8 cellular contexts compared by ENCODE assay signal in the genomic region with DNA sequence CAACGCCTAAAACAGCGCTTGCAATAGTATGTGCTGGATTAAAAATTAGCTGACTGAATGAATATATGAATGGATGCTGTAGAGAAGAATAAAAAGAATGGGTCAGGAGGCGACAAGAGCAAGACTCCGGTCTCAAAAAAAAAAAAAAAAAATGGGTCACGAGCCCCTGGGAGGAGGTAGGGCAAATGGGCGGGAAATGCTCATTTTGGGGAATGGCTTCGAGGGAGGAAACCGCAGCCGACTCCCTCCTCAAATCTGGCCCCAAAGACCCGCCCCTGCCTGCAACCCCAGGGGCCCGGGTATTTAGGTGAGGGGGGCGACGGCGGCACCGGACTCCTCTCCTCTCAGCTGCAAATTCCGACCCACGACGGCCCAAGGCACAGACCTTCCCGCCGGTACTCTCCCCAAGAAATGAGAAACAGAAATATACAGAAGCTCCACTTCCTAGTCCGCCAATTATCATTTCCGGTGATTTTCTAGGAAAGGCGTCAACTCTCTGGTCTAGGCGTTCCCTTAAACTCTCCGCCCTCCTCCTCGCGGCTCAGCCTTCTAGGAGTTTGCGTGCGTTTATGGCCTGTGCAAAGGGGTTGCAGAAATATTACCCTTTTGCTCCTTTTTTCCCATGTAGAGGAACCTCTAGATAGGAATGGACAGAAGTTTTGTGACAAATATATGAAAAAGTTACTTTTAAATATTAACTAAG. TPM values are rescaled to one million over a fixed set of nuclear protein-coding genes. Genes with fewer than 3 reads are reported as not detected.
DNase-seq lines count a peak whose midpoint lies in the region; ATAC-seq, FAIRE-seq and TF ChIP-seq lines count a peak whose summit lies in the region.

TSS of gene ZNF311 (minus strand) at position 133 of the 703 bp plus-strand sequence. CDS start 1,361 bp downstream, outside the sequence.

- peak within 1 kb of the TSS; percentile 58 for H3K4me3 ChIP-seq in vagina

- H3K27ac ChIP-seq in CD4-positive, alpha-beta T cell (ENCODE audit: low read depth, low read length), result no peak within 1 kb of the TSS
- H3K27ac ChIP-seq in vagina, result peak within 1 kb of the TSS; percentile 60

- no peaks in the 10 kb centered on the region for H3K27me3 ChIP-seq in CD4-positive, alpha-beta T cell (ENCODE audit: control insufficient read depth, insufficient read depth, low read length)
- H3K27me3 ChIP-seq in vagina, result no peaks in the 10 kb centered on the region

- FAIRE-seq in GM12892 (lab: Jason Lieb, UNC), result no peak

- H3K4me1 Mint-ChIP-seq in CD4-positive, alpha-beta T cell (ENCODE audit: low read depth), result peaks cover 16% of the 10 kb centered on the region
- peaks cover 27% of the 10 kb centered on the region for H3K4me1 Mint-ChIP-seq in activated CD4-positive, alpha-beta memory T cell treated with anti-CD3 and anti-CD28 coated beads, Interleukin-2, amount 10 ng/mL, durations not matched to agents 7 days and 5 days
- H3K4me1 Mint-ChIP-seq in naive thymus-derived CD8-positive, alpha-beta T cell, result peaks cover 8 to 20% (median 13%) of the 10 kb centered on the region in 4 donors

- no peak for TF ChIP-seq CTCF in CD4-positive, alpha-beta T cell (IDR thresholded peaks at IDR 0.05)
- TF ChIP-seq CTCF in vagina (IDR thresholded peaks at IDR 0.05), result no peak

- H3K27ac Mint-ChIP-seq in CD4-positive, alpha-beta T cell, result peak within 1 kb of the TSS; percentile 25
- H3K27ac Mint-ChIP-seq in activated CD4-positive, alpha-beta memory T cell treated with anti-CD3 and anti-CD28 coated beads, Interleukin-2, amount 10 ng/mL, durations not matched to agents 7 days and 5 days, result peak within 1 kb of the TSS; percentile 84
- peak within 1 kb of the TSS; percentile 57 to 93 (median 84) for H3K27ac Mint-ChIP-seq in naive thymus-derived CD8-positive, alpha-beta T cell

- ATAC-seq in CD4-positive, alpha-beta T cell (ENCODE audit: poor library complexity), result peak; percentile 96
- ATAC-seq in naive thymus-derived CD8-positive, alpha-beta T cell, result peak; percentile 91 to 93
- ATAC-seq in HG02840 (IDR thresholded peaks at IDR 0.05; ENCODE audit: low FRiP score, unreplicated experiment), result no peak

- intact Hi-C loops in CD4-positive, alpha-beta T cell (cut with DNase I, micrococcal nuclease), result no loop called here
- intact Hi-C loops in vagina (cut with DNase I), result no loop called here

- POLR2A ChIA-PET in CD4-positive, alpha-beta T cell (lab: Charles Lee), result interaction anchor here (0.6 to 1.3 kb wide), 5 partner anchors 10 to 1532 kb away, joined by 3 to 5 read pairs (median 4); partner anchors contain the start of genes TRIM27 and ZNF184
- POLR2A ChIA-PET in activated CD4-positive, alpha-beta memory T cell treated with anti-CD3 and anti-CD28 coated beads, Interleukin-2, amount 10 ng/mL, durations not matched to agents 7 days and 5 days (lab: Charles Lee), result interaction anchor here (0.6 to 1.9 kb wide), 10 partner anchors 8 to 1111 kb away, joined by 3 to 10 read pairs (median 3); partner anchors contain the start of gene TRIM27
- POLR2A ChIA-PET in naive thymus-derived CD8-positive, alpha-beta T cell (lab: Charles Lee), result interaction anchor here (0.5 to 1.7 kb wide), 3 partner anchors 9 to 166 kb away, joined by 4 to 7 read pairs (median 6); no protein-coding TSS in a partner anchor

- peak in 2 of 10 experiments; percentile 15 to 22 for DNase-seq in CD4-positive, alpha-beta T cell
- DNase-seq in M059J (ENCODE audit: low read depth), result peak; percentile 93
- peak; percentile 61 for DNase-seq in activated CD4-positive, alpha-beta memory T cell treated with anti-CD3 and anti-CD28 coated beads, Interleukin-2, amount 10 ng/mL, durations not matched to agents 7 days and 5 days
- peak; percentile 62 for DNase-seq in fibroblast of gingiva (ENCODE audit: low read depth)
- peak in 4 of 10 donors; percentile 12 to 57 (median 34) for DNase-seq in naive thymus-derived CD8-positive, alpha-beta T cell
- DNase-seq in vagina (ENCODE audit: extremely low spot score in 2 of 2), result no peak
- DNase-seq in GM12892 (ENCODE audit: insufficient read length), result no peak

- peak within 1 kb of the TSS; percentile 90 for H3K4me3 Mint-ChIP-seq in CD4-positive, alpha-beta T cell
- peak within 1 kb of the TSS; percentile 80 for H3K4me3 Mint-ChIP-seq in activated CD4-positive, alpha-beta memory T cell treated with anti-CD3 and anti-CD28 coated beads, Interleukin-2, amount 10 ng/mL, durations not matched to agents 7 days and 5 days
- peak within 1 kb of the TSS; percentile 87 to 98 (median 92) for H3K4me3 Mint-ChIP-seq in naive thymus-derived CD8-positive, alpha-beta T cell

- no peaks in the 10 kb centered on the region for H3K9me3 ChIP-seq in CD4-positive, alpha-beta T cell (ENCODE audit: control insufficient read depth, low read length)
- H3K9me3 ChIP-seq in vagina, result no peaks in the 10 kb centered on the region

- CTCF ChIA-PET in CD4-positive, alpha-beta T cell (lab: Charles Lee), result interaction anchor here (0.7 kb wide), 1 partner anchor 755 kb away, joined by 3 read pairs; no protein-coding TSS in a partner anchor
- CTCF ChIA-PET in activated CD4-positive, alpha-beta memory T cell treated with anti-CD3 and anti-CD28 coated beads, Interleukin-2, amount 10 ng/mL, durations not matched to agents 7 days and 5 days (lab: Charles Lee), result interaction anchor here (1.4 to 2.6 kb wide), 3 partner anchors 9 to 167 kb away, joined by 4 to 11 read pairs (median 6); no protein-coding TSS in a partner anchor

- TF ChIP-seq POLR2A in vagina (IDR thresholded peaks at IDR 0.05) (no peak), GM12892 (IDR thresholded peaks at IDR 0.05; ENCODE audit: low read depth, low read length) (no peak)

- H3K27me3 Mint-ChIP-seq in CD4-positive, alpha-beta T cell, result peaks cover 3% of the 10 kb centered on the region
- peaks cover 5% of the 10 kb centered on the region for H3K27me3 Mint-ChIP-seq in activated CD4-positive, alpha-beta memory T cell treated with anti-CD3 and anti-CD28 coated beads, Interleukin-2, amount 10 ng/mL, durations not matched to agents 7 days and 5 days
- H3K27me3 Mint-ChIP-seq in naive thymus-derived CD8-positive, alpha-beta T cell, result peaks cover 0 to 37% (median 1%) of the 10 kb centered on the region in 5 donors

- H3K36me3 ChIP-seq in vagina, result no peaks in the 10 kb centered on the region

- H3K36me3 Mint-ChIP-seq in CD4-positive, alpha-beta T cell (ENCODE audit: low read depth), result no peaks in the 10 kb centered on the region
- H3K36me3 Mint-ChIP-seq in activated CD4-positive, alpha-beta memory T cell treated with anti-CD3 and anti-CD28 coated beads, Interleukin-2, amount 10 ng/mL, durations not matched to agents 7 days and 5 days (ENCODE audit: low read depth), result peaks cover 24% of the 10 kb centered on the region
- H3K36me3 Mint-ChIP-seq in naive thymus-derived CD8-positive, alpha-beta T cell, result no peaks in the 10 kb centered on the region

- H3K9me3 Mint-ChIP-seq in CD4-positive, alpha-beta T cell, result no peaks in the 10 kb centered on the region
- H3K9me3 Mint-ChIP-seq in activated CD4-positive, alpha-beta memory T cell treated with anti-CD3 and anti-CD28 coated beads, Interleukin-2, amount 10 ng/mL, durations not matched to agents 7 days and 5 days, result peaks cover 11% of the 10 kb centered on the region
- H3K9me3 Mint-ChIP-seq in naive thymus-derived CD8-positive, alpha-beta T cell, result peaks cover 0 to 10% (median 0%) of the 10 kb centered on the region in 9 donors

- peaks cover 3% of the 10 kb centered on the region for H3K4me1 ChIP-seq in vagina

RNA-seq across cellular contexts. Expression of gene ZNF311, which starts in this region (rescaled TPM):
- under 1 TPM; 0.25 to 0.31 TPM for total RNA-seq in CD4-positive, alpha-beta T cell
- total RNA-seq in M059J (2014; rRNA removed; shearing (Covaris generic)), result 4.6 and 5.3 TPM in 2 replicates
- under 1 TPM; 0.53 to 0.65 TPM for total RNA-seq in activated CD4-positive, alpha-beta memory T cell treated with anti-CD3 and anti-CD28 coated beads, Interleukin-2, amount 10 ng/mL, durations not matched to agents 7 days and 5 days
- total RNA-seq in naive thymus-derived CD8-positive, alpha-beta T cell, result under 1 TPM; 0.49 to 0.63 TPM
- polyA plus RNA-seq in naive thymus-derived CD8-positive, alpha-beta T cell, result under 1 TPM in 2 of 3 donors, not detected in 1; 0.05 to 0.36 TPM
- 0.25 TPM for total RNA-seq in vagina
- polyA plus RNA-seq in GM12892 (2012; ENCODE audit: missing spikeins), result 0.08 TPM

Comparison
In these comparisons a context has a peak if more than half of its experiments do, and no peak if none do; other contexts are left out.
1. Peak in ATAC-seq in CD4-positive, alpha-beta T cell; RNA of the gene not detected or under 1 TPM.
2. Peak in DNase-seq in activated CD4-positive, alpha-beta memory T cell treated with anti-CD3 and anti-CD28 coated beads, Interleukin-2, amount 10 ng/mL, durations not matched to agents 7 days and 5 days; RNA of the gene not detected or under 1 TPM.
3. Peak in ATAC-seq in naive thymus-derived CD8-positive, alpha-beta T cell; RNA of the gene not detected or under 1 TPM.
4. DNase-seq: peak in M059J (single experiment) and fibroblast of gingiva (single experiment); none in vagina (0 of 2) and GM12892 (single experiment).
5. H3K27ac Mint-ChIP-seq: peak in every context shown above with its lines; median percentile 84 in activated CD4-positive, alpha-beta memory T cell treated with anti-CD3 and anti-CD28 coated beads, Interleukin-2, amount 10 ng/mL, durations not matched to agents 7 days and 5 days; 84 in naive thymus-derived CD8-positive, alpha-beta T cell; 25 in CD4-positive, alpha-beta T cell.
6. Peak in every context shown above with its lines, with median percentiles within 50 percentile points of each other: H3K4me3 Mint-ChIP-seq.